In the genomic region with DNA sequence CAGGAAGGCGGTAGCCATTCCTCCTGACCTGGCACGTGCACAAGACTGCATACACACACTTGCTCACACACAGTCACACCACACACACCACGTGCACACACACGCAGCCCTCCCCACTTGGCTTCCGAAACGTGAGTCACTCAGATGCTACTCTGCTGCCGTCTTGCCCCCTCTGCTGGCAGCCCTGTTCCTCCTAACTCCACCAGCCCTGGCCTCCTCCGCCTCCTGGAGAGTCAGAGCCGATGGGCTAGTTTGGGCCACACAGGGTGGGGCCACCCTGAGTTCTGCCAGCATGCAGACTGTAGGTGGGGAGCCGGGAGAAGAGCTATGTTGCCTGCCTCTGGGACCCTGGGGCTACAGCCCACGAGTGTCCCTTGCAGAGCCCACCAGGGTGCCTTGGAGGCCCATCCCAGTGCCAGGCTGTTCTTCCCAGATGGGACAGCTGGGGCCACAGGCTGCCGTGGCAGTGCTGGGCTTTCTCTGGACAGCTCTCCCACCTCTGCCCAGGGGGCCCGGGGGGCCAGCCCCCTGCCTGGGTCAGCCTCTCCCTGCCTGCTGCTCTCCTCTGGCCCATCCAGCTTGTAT, we compare ENCODE assay signal across 8 cellular contexts. TPM values are rescaled to one million over a fixed set of nuclear protein-coding genes. Genes with fewer than 3 reads are reported as not detected.
DNase-seq lines count a peak whose midpoint lies in the region; ATAC-seq and TF ChIP-seq lines count a peak whose summit lies in the region.

No MANE protein-coding gene starts in this region.

- H3K36me3 ChIP-seq in neural progenitor cell (no peaks in the 10 kb centered on the region), SJCRH30 (peaks cover 20% of the 10 kb centered on the region)

- no peak overlapping the region for H3K27ac Mint-ChIP-seq in neural progenitor cell

- DNase-seq in AG20443 (ENCODE audit: low spot score) (peak; percentile 98), HS-5 (ENCODE audit: low read depth) (peak; percentile 78), dorsolateral prefrontal cortex (peak in 9 of 10 donors; percentile 51 to 88 (median 77)), neural progenitor cell (ENCODE audit: low spot score) (peak; percentile 56), SJCRH30 (no peak), NCI-H2107 (lab: John Stamatoyannopoulos, UW) (no peak)
- peak; percentile 31 for DNase-seq in activated CD4-positive, alpha-beta T cell treated with anti-CD3 and anti-CD28 coated beads for 1 hour

- peaks cover 11% of the 10 kb centered on the region for H3K4me1 ChIP-seq in neural progenitor cell
- no peaks in the 10 kb centered on the region for H3K4me1 ChIP-seq in SJCRH30

- H3K9me3 Mint-ChIP-seq in neural progenitor cell = no peaks in the 10 kb centered on the region

- H3F3A ChIP-seq in neural progenitor cell (ENCODE audit: low read depth) = no peaks in the 10 kb centered on the region

- no peak overlapping the region for H2AFZ ChIP-seq in neural progenitor cell (replicated peaks)

- H3K27ac ChIP-seq in dorsolateral prefrontal cortex (peak overlapping the region in 53 of 59 donors; percentile 1 to 95 (median 77)), neural progenitor cell (no peak overlapping the region), SJCRH30 (no peak overlapping the region)

- H3K36me3 Mint-ChIP-seq in neural progenitor cell = peaks cover 13% of the 10 kb centered on the region

- ATAC-seq in HG03457 (IDR thresholded peaks at IDR 0.05; ENCODE audit: unreplicated experiment) = no peak

- H3K4me2 ChIP-seq in neural progenitor cell = no peak overlapping the region

- no peak overlapping the region for H3K9ac ChIP-seq in neural progenitor cell

- no peak overlapping the region for H3K4me3 Mint-ChIP-seq in neural progenitor cell

- TF ChIP-seq CTCF in dorsolateral prefrontal cortex (IDR thresholded peaks at IDR 0.05 in 54 of 56, conservative IDR thresholded peaks at IDR 0.05 in 2 of 56; ENCODE audit: low read depth in 1 of 56, partially characterized antibody in 56 of 56) (peak in 52 of 56 donors; percentile 14 to 62 (median 46)), neural progenitor cell (IDR thresholded peaks at IDR 0.05) (peak; percentile 48)

- H3K27me3 Mint-ChIP-seq in neural progenitor cell (ENCODE audit: insufficient read depth, low read depth) = no peaks in the 10 kb centered on the region

- no peaks in the 10 kb centered on the region for H3K4me1 Mint-ChIP-seq in neural progenitor cell

- H3K9me3 ChIP-seq in neural progenitor cell (ENCODE audit: low read depth) = no peaks in the 10 kb centered on the region
- no peaks in the 10 kb centered on the region for H3K9me3 ChIP-seq in SJCRH30 (replicated peaks)

- H3K79me2 ChIP-seq in neural progenitor cell (ENCODE audit: low read depth) = no peaks in the 10 kb centered on the region

- H3K27me3 ChIP-seq in dorsolateral prefrontal cortex (no peaks in the 10 kb centered on the region), neural progenitor cell (no peaks in the 10 kb centered on the region), SJCRH30 (no peaks in the 10 kb centered on the region)

- peaks cover 28% of the 10 kb centered on the region for H4K20me1 ChIP-seq in neural progenitor cell (ENCODE audit: low read depth)

- peak overlapping the region in 7 of 59 donors; percentile 2 to 18 (median 10) for H3K4me3 ChIP-seq in dorsolateral prefrontal cortex
- H3K4me3 ChIP-seq in neural progenitor cell = no peak overlapping the region
- H3K4me3 ChIP-seq in SJCRH30 = no peak overlapping the region

- intact Hi-C loops in dorsolateral prefrontal cortex (cut with DNase I) = loop anchor here in 1 of 2 donors (5.0 kb wide), 1 partner anchor 65 kb away; no protein-coding TSS in a partner anchor

RNA-seq across cellular contexts. Expression of a gene that starts 12.1 kb away (rescaled TPM):
- total RNA-seq in dorsolateral prefrontal cortex (100 to 1,000 TPM; 108 to 307 (median 215) TPM), neural progenitor cell (ENCODE audit: low replicate concordance) (43.4 and 141 TPM in 2 replicates)
- 90.1 and 105 TPM in 2 replicates for total RNA-seq in SJCRH30 (2014; rRNA removed; shearing (Covaris generic))

RNA-seq across cellular contexts. Expression of a gene that starts 19.5 kb away (rescaled TPM):
- total RNA-seq in dorsolateral prefrontal cortex (100 to 1,000 TPM; 172 to 365 (median 275) TPM), neural progenitor cell (ENCODE audit: low replicate concordance) (628 and 652 TPM in 2 replicates)
- 250 and 326 TPM in 2 replicates for total RNA-seq in SJCRH30 (2014; rRNA removed; shearing (Covaris generic))

RNA-seq across cellular contexts. Expression of a gene that starts 28.3 kb away (rescaled TPM):
- total RNA-seq in dorsolateral prefrontal cortex (10 to 100 TPM; 10.8 to 26.2 (median 17.7) TPM), neural progenitor cell (ENCODE audit: low replicate concordance) (9.9 and 27.3 TPM in 2 replicates)
- 20.0 and 20.6 TPM in 2 replicates for total RNA-seq in SJCRH30 (2014; rRNA removed; shearing (Covaris generic))

Comparison
In these comparisons a context has a peak if more than half of its experiments do, and no peak if none do; other contexts are left out.
1. DNase-seq: peak in AG20443 (single experiment), HS-5 (single experiment), activated CD4-positive, alpha-beta T cell treated with anti-CD3 and anti-CD28 coated beads for 1 hour (single experiment), dorsolateral prefrontal cortex (9 of 10) and neural progenitor cell (single experiment); none in SJCRH30 (0 of 2) and NCI-H2107 (single experiment).
2. H3K27ac ChIP-seq: peak in dorsolateral prefrontal cortex (53 of 59); none in neural progenitor cell (single experiment) and SJCRH30 (single experiment).